ENCODE assay signal across 1 cellular context in genomic region chr9:129627556-129628492, GRCh38.
TF ChIP-seq lines count a peak whose summit lies in the region.

No MANE protein-coding gene starts in this region.

TF ChIP-seq in IMR-90, 13 proteins besides CTCF, POLR2A, EP300 and RAD21:
- TF ChIP-seq, protein P1, sequence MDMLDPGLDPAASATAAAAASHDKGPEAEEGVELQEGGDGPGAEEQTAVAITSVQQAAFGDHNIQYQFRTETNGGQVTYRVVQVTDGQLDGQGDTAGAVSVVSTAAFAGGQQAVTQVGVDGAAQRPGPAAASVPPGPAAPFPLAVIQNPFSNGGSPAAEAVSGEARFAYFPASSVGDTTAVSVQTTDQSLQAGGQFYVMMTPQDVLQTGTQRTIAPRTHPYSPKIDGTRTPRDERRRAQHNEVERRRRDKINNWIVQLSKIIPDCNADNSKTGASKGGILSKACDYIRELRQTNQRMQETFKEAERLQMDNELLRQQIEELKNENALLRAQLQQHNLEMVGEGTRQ (IDR thresholded peaks at IDR 0.05; ENCODE audit: low read depth, low read length): no peak
- TF ChIP-seq MXI1 (IDR thresholded peaks at IDR 0.05; ENCODE audit: borderline replicate concordance, low read depth, low read length): 0 out of 2 replicates have a peak, but pooled peaks have one; percentile 30
